In the genomic region with DNA sequence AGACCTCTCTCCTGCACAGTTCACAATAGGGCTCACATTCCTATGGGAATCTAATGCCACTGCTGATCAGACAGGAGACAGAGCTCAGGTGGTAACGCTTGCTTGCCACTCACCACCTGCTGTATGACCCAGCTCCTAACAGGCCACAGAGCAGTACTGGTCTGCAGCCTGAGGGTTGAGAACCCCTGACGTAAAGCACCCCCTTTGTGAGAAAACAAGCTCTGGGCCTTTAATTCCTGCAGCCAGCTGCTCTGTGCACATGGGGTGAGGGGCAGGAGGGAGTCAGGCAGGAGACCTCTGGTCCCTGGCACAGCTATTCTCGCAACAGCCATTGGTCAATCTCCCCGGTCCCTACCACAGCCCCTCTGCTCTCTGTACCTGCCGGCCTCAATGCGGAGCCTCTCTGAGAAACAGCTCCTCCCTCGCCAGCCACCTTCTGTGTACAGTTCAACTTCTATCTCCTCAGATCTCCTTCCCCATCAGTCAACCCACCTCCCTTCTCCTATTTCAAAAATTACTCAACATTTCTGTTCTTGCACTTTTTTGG, we compare ENCODE assay signal across 26 cellular contexts.
DNase-seq lines count a peak whose midpoint lies in the region; ATAC-seq, FAIRE-seq and TF ChIP-seq lines count a peak whose summit lies in the region.
"Had no signal": no experiment of that assay in that cellular context is flagged by ENCODE, and none has a peak within 500 bp of the region (broad histone marks: within the 10 kb centered on the region; RNA-seq: fewer than 3 reads in every experiment).

No MANE protein-coding gene starts in this region.

- H3K27ac ChIP-seq in SK-N-SH (ENCODE audit: low read depth in 2 of 2, low read length in 1 of 2) (no peak overlapping the region), right cardiac atrium (ENCODE audit: low read length) (no peak overlapping the region), GM12878 (ENCODE audit: control insufficient read depth, insufficient read depth) (no peak overlapping the region), thymus (ENCODE audit: low read depth) (peak overlapping the region; percentile 58)
- H3K27ac ChIP-seq: 22Rv1, testis, vagina had no signal

- FAIRE-seq in GM12878 (lab: Jason Lieb, UNC): no peak
- FAIRE-seq: endothelial cell of umbilical vein, K562 had no signal

- H3K4me3 ChIP-seq in SK-N-SH (ENCODE audit: low read depth in 2 of 2, low read length in 1 of 2) (no peak overlapping the region), right cardiac atrium (ENCODE audit: low read length) (no peak overlapping the region), GM12878 (no peak overlapping the region), thymus (ENCODE audit: low read length) (no peak overlapping the region)
- H3K4me3 ChIP-seq: HAP-1, K562, testis, vagina had no signal

- peaks cover 6% of the 10 kb centered on the region; the same call in 1 of the 2 replicates for H3K9me3 ChIP-seq in SK-N-SH
- H3K9me3 ChIP-seq in right cardiac atrium (ENCODE audit: control insufficient read depth, low read length): no peaks in the 10 kb centered on the region
- peaks cover 21% of the 10 kb centered on the region for H3K9me3 ChIP-seq in GM12878 (replicated peaks; ENCODE audit: control insufficient read depth, insufficient read depth, low read length)
- peaks cover 3% of the 10 kb centered on the region for H3K9me3 ChIP-seq in thymus (ENCODE audit: control insufficient read depth)
- H3K9me3 ChIP-seq: HAP-1, testis, vagina had no signal

- in situ Hi-C loops in GM12878 (cut with MboI): no loop called here

- H4K20me1 ChIP-seq in SK-N-SH (ENCODE audit: insufficient read depth) (no peaks in the 10 kb centered on the region), GM12878 (ENCODE audit: control insufficient read depth, insufficient read depth) (no peaks in the 10 kb centered on the region)

- H3K79me2 ChIP-seq in SK-N-SH (ENCODE audit: insufficient read depth) (peaks cover 4% of the 10 kb centered on the region; the same call in 1 of the 2 replicates), GM12878 (ENCODE audit: control insufficient read depth, insufficient read depth, low read length) (no peaks in the 10 kb centered on the region)

- no TSS peak for BruUV-seq in GM12878 (replicated peaks; lab: Mats Ljungman, UMichigan)

- H3K27me3 ChIP-seq in SK-N-SH (ENCODE audit: insufficient read depth) (no peaks in the 10 kb centered on the region), right cardiac atrium (ENCODE audit: control insufficient read depth, insufficient read depth) (no peaks in the 10 kb centered on the region), GM12878 (replicated peaks in 1 of 2; ENCODE audit: control insufficient read depth in 2 of 2, insufficient read depth in 2 of 2, low read length in 1 of 2) (no peaks in the 10 kb centered on the region), thymus (ENCODE audit: control insufficient read depth, insufficient read depth) (no peaks in the 10 kb centered on the region)
- H3K27me3 ChIP-seq: testis, vagina had no signal

- H3K9ac ChIP-seq in SK-N-SH: no peak overlapping the region
- H3K9ac ChIP-seq in GM12878 (ENCODE audit: control insufficient read depth, insufficient read depth, low read length): no peak overlapping the region

- RAD21 ChIA-PET in GM12878 (lab: Charles Lee; ENCODE audit: unreplicated experiment): no interaction called here

- intact Hi-C loops in Right ventricle myocardium inferior (cut with DNase I): no loop called here
- intact Hi-C loops in right cardiac atrium (cut with DNase I): no loop called here
- intact Hi-C loops in GM12878 (cut with micrococcal nuclease; ENCODE audit: unreplicated experiment): no loop called here

- peak; percentile 3 for DNase-seq in SK-N-SH
- no peak for DNase-seq in Right ventricle myocardium inferior (ENCODE audit: missing footprints)
- no peak for DNase-seq in right cardiac atrium
- DNase-seq in GM12878 (ENCODE audit: low read depth, low spot score): no peak
- no peak for DNase-seq in NCI-H748 (lab: John Stamatoyannopoulos, UW; ENCODE audit: unreplicated experiment)
- DNase-seq: activated CD8-positive, alpha-beta memory T cell treated with anti-CD3 and anti-CD28 coated beads, Interleukin-2, amount 10 ng/mL, durations not matched to agents 7 days and 5 days; dermis blood vessel endothelial cell; hippocampal formation; left colon; mammary epithelial cell; NCI-H1417; NCI-H2029 treated with DMSO at 0.1 percent for 48 hours; SHP77; stimulated activated CD4-positive, alpha-beta T cell treated with anti-CD3 and anti-CD28 coated beads, Interleukin-4, amount 100 ng/mL, for 24 hours; stimulated activated naive CD4-positive, alpha-beta T cell; SW 1271; testis had no signal

- H3K4me1 ChIP-seq in SK-N-SH (ENCODE audit: control insufficient read depth in 1 of 2, insufficient read depth in 2 of 2, low read depth in 1 of 2, low read length in 1 of 2) (no peaks in the 10 kb centered on the region), right cardiac atrium (ENCODE audit: control insufficient read depth, insufficient read depth, low read length) (no peaks in the 10 kb centered on the region), GM12878 (ENCODE audit: control insufficient read depth, insufficient read depth, low read length) (no peaks in the 10 kb centered on the region), thymus (ENCODE audit: control insufficient read depth, insufficient read depth, low read length) (peaks cover 37% of the 10 kb centered on the region)
- H3K4me1 ChIP-seq: HAP-1, testis, vagina had no signal

- TF ChIP-seq RAD21 in SK-N-SH (IDR thresholded peaks at IDR 0.05; ENCODE audit: low read length) (no peak), GM12878 (IDR thresholded peaks at IDR 0.05; ENCODE audit: insufficient read depth, low read depth, low read length) (no peak)

- peak; percentile 41; the same call in 1 of the 2 replicates for TF ChIP-seq POLR2A in GM12878 (IDR thresholded peaks at IDR 0.05; ENCODE audit: low read depth, low read length)

- CTCF ChIA-PET in SK-N-SH (lab: Yijun Ruan, JAX): interaction anchor here (1.5 kb wide), 1 partner anchor 131 kb away, joined by 3 read pairs; no protein-coding TSS in a partner anchor
- CTCF ChIA-PET in GM12878 (lab: Yijun Ruan, JAX): interaction anchor here (1.0 kb wide), 1 partner anchor 17 kb away, joined by 3 read pairs; no protein-coding TSS in a partner anchor

- H3F3A ChIP-seq in SK-N-SH (replicated peaks; ENCODE audit: insufficient read depth): peaks cover 4% of the 10 kb centered on the region

- TF ChIP-seq EP300 in SK-N-SH (IDR thresholded peaks at IDR 0.05; ENCODE audit: borderline replicate concordance in 1 of 2, low read depth in 1 of 2, low read length in 1 of 2): no peak
- TF ChIP-seq EP300 in GM12878 (IDR thresholded peaks at IDR 0.05; ENCODE audit: borderline replicate concordance in 1 of 2, control insufficient read depth in 1 of 2, low read depth in 2 of 2, low read length in 2 of 2): no peak

- H2AFZ ChIP-seq in SK-N-SH (ENCODE audit: low read depth) (no peak overlapping the region), GM12878 (ENCODE audit: control insufficient read depth, low read depth, low read length) (no peak overlapping the region)

- TF ChIP-seq CTCF in SK-N-SH (IDR thresholded peaks at IDR 0.05): no peak
- no peak for TF ChIP-seq CTCF in GM12878 (IDR thresholded peaks at IDR 0.05 in 2 of 3, conservative IDR thresholded peaks at IDR 0.05 in 1 of 3; ENCODE audit: control insufficient read depth in 2 of 3, extremely low read depth in 1 of 3, insufficient read depth in 1 of 3, low read depth in 3 of 3, low read length in 3 of 3)

- SMC1A ChIA-PET in GM12878 (lab: Charles Lee; ENCODE audit: uncharacterized antibody, unreplicated experiment): interaction anchor here (3.7 kb wide), 1 partner anchor 13 kb away, joined by 10 read pairs; no protein-coding TSS in a partner anchor

- no peak for ATAC-seq in SK-N-SH treated with all-trans-retinoic acid at 6 μM for 48 hours
- peak; percentile 8 for ATAC-seq in Right ventricle myocardium inferior
- ATAC-seq in right cardiac atrium: no peak
- no peak for ATAC-seq in GM12878
- ATAC-seq in activated CD4-positive, CD25-positive, alpha-beta regulatory T cell treated with anti-CD3 and anti-CD28 coated beads, Interleukin-2, amount 50 U/mL, for 24 hours: no peak
- ATAC-seq: activated CD8-positive, alpha-beta memory T cell treated with anti-CD3 and anti-CD28 coated beads, Interleukin-2, amount 10 ng/mL, durations not matched to agents 7 days and 5 days; K562; left colon; sciatic nerve had no signal

- POLR2A ChIA-PET in SK-N-SH (lab: Yijun Ruan, JAX): no interaction called here
- POLR2A ChIA-PET in GM12878 (lab: Charles Lee): no interaction called here

- H3K9me2 ChIP-seq in SK-N-SH: no peaks in the 10 kb centered on the region

- no peak overlapping the region for H3K4me2 ChIP-seq in SK-N-SH
- no peak overlapping the region for H3K4me2 ChIP-seq in GM12878 (ENCODE audit: control insufficient read depth, insufficient read depth)

- 97% methylated on average over 7 of the region's 7 CpGs for WGBS in SK-N-SH (ENCODE audit: low lambda C conversion rate)
- WGBS in right cardiac atrium: 96% methylated on average over 7 of the region's 7 CpGs
- WGBS in GM12878 (ENCODE audit: insufficient coverage, insufficient replicate concordance, low lambda C conversion rate, missing lambda C conversion rate): 99% methylated on average over 7 of the region's 7 CpGs
- 92% methylated on average over 7 of the region's 7 CpGs for WGBS in thymus

- H3K36me3 ChIP-seq in SK-N-SH (replicated peaks in 1 of 2; ENCODE audit: control insufficient read depth in 1 of 2, insufficient read depth in 2 of 2, low read length in 1 of 2) (peaks cover 17 to 60% of the 10 kb centered on the region in 2 experiments), GM12878 (ENCODE audit: control insufficient read depth in 2 of 2, insufficient read depth in 2 of 2, low read length in 1 of 2) (peaks cover 15 to 28% of the 10 kb centered on the region in 2 experiments), thymus (ENCODE audit: control insufficient read depth, insufficient read depth) (peaks cover 19% of the 10 kb centered on the region)
- H3K36me3 ChIP-seq: HAP-1 had no signal

TF ChIP-seq in SK-N-SH treated with all-trans-retinoic acid at 6 μM for 48 hours, 23 proteins besides CTCF, POLR2A, EP300 and RAD21 (continues in another document):
- no peak for TF ChIP-seq ZNF565 (CRISPR knock-in tag; conservative IDR thresholded peaks at IDR 0.05; ENCODE audit: low read depth)

TF ChIP-seq in GM12878, 131 proteins besides CTCF, POLR2A, EP300 and RAD21 (continues in another document):
- no peak for TF ChIP-seq ESRRA (IDR thresholded peaks at IDR 0.05; ENCODE audit: low read length)
